In the genomic region with DNA sequence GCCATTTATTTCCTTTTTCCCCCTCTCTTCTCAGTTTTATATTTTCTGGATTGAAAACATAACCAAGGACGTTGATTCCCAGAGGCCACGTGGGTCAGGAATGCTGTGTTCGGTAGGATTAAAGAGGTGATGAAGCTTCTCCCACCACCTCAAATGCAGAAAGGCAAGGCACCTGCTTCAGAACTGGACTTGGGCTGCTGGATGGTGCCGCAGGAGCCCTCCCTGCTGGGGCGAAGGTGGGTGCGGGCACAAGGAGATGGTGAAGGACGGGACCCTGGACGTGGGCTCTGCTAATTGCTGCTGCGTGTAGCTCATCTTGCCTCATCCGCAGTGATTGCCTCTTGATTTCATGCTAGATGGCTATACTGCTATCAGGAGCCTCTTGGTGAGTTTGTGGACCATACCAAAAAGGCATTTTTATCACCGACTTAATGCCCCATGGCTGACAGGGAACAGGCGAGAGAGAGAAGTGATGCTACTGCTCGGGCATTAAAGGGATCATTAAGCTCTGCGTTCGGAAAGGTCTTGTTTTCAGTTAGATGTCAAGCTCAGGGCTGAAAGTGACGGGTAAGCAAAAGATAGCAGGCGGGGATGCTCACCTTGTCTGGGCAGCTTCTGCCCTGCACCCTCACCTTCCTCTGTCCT, we compare ENCODE assay signal across 27 cellular contexts.
"Had no signal": no experiment of that assay in that cellular context is flagged by ENCODE, and none has a peak within 500 bp of the region (broad histone marks: within the 10 kb centered on the region; RNA-seq: fewer than 3 reads in every experiment).

No MANE protein-coding gene starts in this region.

- H3K9ac ChIP-seq: SK-N-SH had no signal

- H3K9me3 ChIP-seq: Peyer's patch, SJSA1, SK-N-SH had no signal

- H3K27me3 ChIP-seq: brain microvascular endothelial cell, Peyer's patch had no signal

- DNase-seq: activated CD4-positive, alpha-beta T cell treated with anti-CD3 and anti-CD28 coated beads, Interleukin-2, amount 10 ng/mL, durations not matched to agents 24 days and 14 days; activated CD4-positive, alpha-beta T cell treated with anti-CD3 and anti-CD28 coated beads, Interleukin-2, amount 50 U/mL, for 48 hours; activated CD8-positive, alpha-beta T cell treated with anti-CD3 and anti-CD28 coated beads, Interleukin-2, amount 10 ng/mL, durations not matched to agents 7 days and 5 days; activated gamma-delta T cell; activated naive CD4-positive, alpha-beta T cell treated with Interleukin-2 at 50 U/mL for 16 hours; activated T-cell treated with anti-CD3 and anti-CD28 coated beads, Interleukin-2, amount 50 U/mL, for 24 hours; amniotic stem cell; brain microvascular endothelial cell; IMR-90; NCI-H1092 treated with DMSO at 0.1 percent for 48 hours; NCI-H1417; NCI-H187 treated with DMSO at 0.1 percent for 48 hours; NCI-H345; NCI-H524 treated with DMSO at 0.1 percent for 48 hours; NCI-H748 treated with DMSO at 0.1 percent for 48 hours; NK-92 treated with Interleukin-12 subunit alpha and Interleukin-12 subunit beta, amount 100 ng/mL, for 24 hours; RPMI8226; SHP77 treated with DMSO at 0.1 percent for 48 hours; SK-N-SH had no signal

- H3K4me3 ChIP-seq: K562, Peyer's patch, SJSA1 had no signal

- H3K36me3 Mint-ChIP-seq: activated naive CD8-positive, alpha-beta T cell had no signal

- H3K27ac ChIP-seq: brain microvascular endothelial cell, Peyer's patch, SJSA1 had no signal

- H3K4me3 Mint-ChIP-seq: activated CD4-positive, alpha-beta T cell treated with anti-CD3 and anti-CD28 coated beads, Interleukin-2, amount 10 ng/mL, durations not matched to agents 24 days and 14 days; activated CD8-positive, alpha-beta T cell treated with anti-CD3 and anti-CD28 coated beads, Interleukin-2, amount 10 ng/mL, durations not matched to agents 7 days and 5 days; activated naive CD8-positive, alpha-beta T cell; activated T-cell treated with anti-CD3 and anti-CD28 coated beads, Interleukin-2, amount 50 U/mL, for 24 hours; T-helper 1 cell treated with Interleukin-12 subunit alpha and Interleukin-12 subunit beta and Interleukin-4 antibody, amounts not matched to agents 30 μg/mL and 1 μg/mL, for 36 hours; T-helper 2 cell treated with Interferon-gamma antibody and Interleukin-4, amounts not matched to agents 5 μg/mL and 100 μg/mL, for 36 hours had no signal

- H3K36me3 ChIP-seq: brain microvascular endothelial cell, Peyer's patch, SJSA1 had no signal

- ATAC-seq: activated CD8-positive, alpha-beta T cell treated with anti-CD3 and anti-CD28 coated beads, Interleukin-2, amount 10 ng/mL, durations not matched to agents 7 days and 5 days; K562; PC-3 had no signal

- H3K4me1 ChIP-seq: Peyer's patch had no signal

- H3K9me3 Mint-ChIP-seq: activated CD4-positive, alpha-beta T cell treated with anti-CD3 and anti-CD28 coated beads, Interleukin-2, amount 10 ng/mL, durations not matched to agents 24 days and 14 days; activated T-cell treated with anti-CD3 and anti-CD28 coated beads, Interleukin-2, amount 50 U/mL, for 24 hours; activated T-helper 2 cell treated with anti-CD3 and anti-CD28 coated beads, Interferon-gamma antibody, Interleukin-2, Interleukin-4, amounts not matched to agents 10 μg/mL and 5 μg/mL and 100 μg/mL, durations not matched to agents 14 hours and 24 hours and 36 hours; T-helper 1 cell treated with Interleukin-12 subunit alpha and Interleukin-12 subunit beta and Interleukin-4 antibody, amounts not matched to agents 30 μg/mL and 1 μg/mL, for 36 hours; T-helper 2 cell treated with Interferon-gamma antibody and Interleukin-4, amounts not matched to agents 5 μg/mL and 100 μg/mL, for 36 hours had no signal

- H3K27ac Mint-ChIP-seq: activated CD4-positive, alpha-beta T cell treated with anti-CD3 and anti-CD28 coated beads, Interleukin-2, amount 10 ng/mL, durations not matched to agents 24 days and 14 days; activated CD8-positive, alpha-beta T cell treated with anti-CD3 and anti-CD28 coated beads, Interleukin-2, amount 10 ng/mL, durations not matched to agents 7 days and 5 days; activated naive CD8-positive, alpha-beta T cell; activated T-cell treated with anti-CD3 and anti-CD28 coated beads, Interleukin-2, amount 50 U/mL, for 24 hours; activated T-helper 2 cell treated with anti-CD3 and anti-CD28 coated beads, Interferon-gamma antibody, Interleukin-2, Interleukin-4, amounts not matched to agents 10 μg/mL and 5 μg/mL and 100 μg/mL, durations not matched to agents 14 hours and 24 hours and 36 hours; T-helper 1 cell treated with Interleukin-12 subunit alpha and Interleukin-12 subunit beta and Interleukin-4 antibody, amounts not matched to agents 30 μg/mL and 1 μg/mL, for 36 hours; T-helper 2 cell treated with Interferon-gamma antibody and Interleukin-4, amounts not matched to agents 5 μg/mL and 100 μg/mL, for 36 hours had no signal
